ENCODE assay signal across 6 cellular contexts in the genomic region with DNA sequence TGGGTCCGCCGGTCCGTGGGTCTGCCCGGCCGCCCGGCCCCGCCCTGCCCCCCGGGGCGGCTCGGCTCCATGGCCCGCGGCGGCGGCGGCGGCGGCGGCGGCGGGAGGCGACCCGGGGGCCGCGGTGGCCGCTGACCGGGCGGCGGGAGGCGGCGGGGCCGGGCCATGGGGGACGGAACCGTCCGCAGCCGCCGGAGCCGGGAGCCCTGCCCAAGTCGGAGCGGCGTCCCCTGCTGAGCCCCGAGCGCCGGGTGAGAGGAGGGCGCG. TPM values are rescaled to one million over a fixed set of nuclear protein-coding genes. Genes with fewer than 3 reads are reported as not detected.
A peak's percentile ranks its signal among the peaks of the same experiment; 100 is the strongest.
DNase-seq lines count a peak whose midpoint lies in the region; ATAC-seq and TF ChIP-seq lines count a peak whose summit lies in the region.

No MANE protein-coding gene starts in this region.

- DNase-seq in ascending aorta (ENCODE audit: low spot score in 2 of 2) (no peak), mucosa of descending colon (peak in 1 of 3 donors; percentile 55)
- no peak for DNase-seq in activated CD4-positive, alpha-beta T cell treated with anti-CD3 and anti-CD28 coated beads for 1 hour

- no peak for TF ChIP-seq CTCF in ascending aorta (IDR thresholded peaks at IDR 0.05)
- TF ChIP-seq CTCF in mucosa of descending colon (IDR thresholded peaks at IDR 0.05) = no peak

- peak overlapping the region; percentile 84 to 100 (median 99) for H3K9ac ChIP-seq in BLaER1 treated with 17β-estradiol and CSF1 and Interleukin-3, amounts not matched to agents 10 nM and 100 nM

- H3K27me3 ChIP-seq in BLaER1 treated with 17β-estradiol and CSF1 and Interleukin-3, amounts not matched to agents 10 nM and 100 nM = no peaks in the 10 kb centered on the region
- H3K27me3 ChIP-seq in ascending aorta = no peaks in the 10 kb centered on the region

- H3K4me1 ChIP-seq in BLaER1 treated with 17β-estradiol and CSF1 and Interleukin-3, amounts not matched to agents 10 nM and 100 nM = peaks cover 49 to 78% (median 69%) of the 10 kb centered on the region in 10 experiments
- H3K4me1 ChIP-seq in ascending aorta = peaks cover 11 to 27% of the 10 kb centered on the region in 2 donors
- H3K4me1 ChIP-seq in mucosa of descending colon (ENCODE audit: low read depth) = peaks cover 48% of the 10 kb centered on the region

- H3K4me3 ChIP-seq in BLaER1 treated with 17β-estradiol and CSF1 and Interleukin-3, amounts not matched to agents 10 nM and 100 nM = peak overlapping the region; percentile 75 to 100 (median 96)
- H3K4me3 ChIP-seq in ascending aorta = peak overlapping the region; percentile 76 to 90
- H3K4me3 ChIP-seq in mucosa of descending colon = peak overlapping the region; percentile 28

- peaks cover 36 to 81% (median 65%) of the 10 kb centered on the region in 11 experiments for H4K20me1 ChIP-seq in BLaER1 treated with 17β-estradiol and CSF1 and Interleukin-3, amounts not matched to agents 10 nM and 100 nM

- ATAC-seq in mucosa of descending colon (no peak), HG03045 (IDR thresholded peaks at IDR 0.05; ENCODE audit: unreplicated experiment) (no peak), GM21423 (IDR thresholded peaks at IDR 0.05; ENCODE audit: unreplicated experiment) (no peak)

- peak overlapping the region; percentile 30 to 94 (median 87); a peak in 20 of 22 replicates for H3K27ac ChIP-seq in BLaER1 treated with 17β-estradiol and CSF1 and Interleukin-3, amounts not matched to agents 10 nM and 100 nM
- peak overlapping the region; percentile 15 to 70 for H3K27ac ChIP-seq in ascending aorta

- intact Hi-C loops in ascending aorta (cut with DNase I) (no loop called here), mucosa of descending colon (cut with DNase I, micrococcal nuclease) (no loop called here)

- no peaks in the 10 kb centered on the region for H3K9me3 ChIP-seq in BLaER1 treated with 17β-estradiol and CSF1 and Interleukin-3, amounts not matched to agents 10 nM and 100 nM (replicated peaks in 1 of 11)
- H3K9me3 ChIP-seq in ascending aorta (no peaks in the 10 kb centered on the region), mucosa of descending colon (no peaks in the 10 kb centered on the region)

- H3K36me3 ChIP-seq in BLaER1 treated with 17β-estradiol and CSF1 and Interleukin-3, amounts not matched to agents 10 nM and 100 nM = peaks cover 28 to 59% (median 49%) of the 10 kb centered on the region in 11 experiments
- peaks cover 9 to 14% of the 10 kb centered on the region in 2 donors for H3K36me3 ChIP-seq in ascending aorta
- no peaks in the 10 kb centered on the region for H3K36me3 ChIP-seq in mucosa of descending colon (ENCODE audit: low read depth)

- H3K4me2 ChIP-seq in BLaER1 treated with 17β-estradiol and CSF1 and Interleukin-3, amounts not matched to agents 10 nM and 100 nM = peak overlapping the region; percentile 89 to 100 (median 98)

RNA-seq across cellular contexts. Expression of gene B4GALT2, which starts 0.2 kb away (rescaled TPM):
- 93.2 TPM for total RNA-seq in ascending aorta
- 10 to 100 TPM; 20.0 to 33.6 (median 28.1) TPM for total RNA-seq in mucosa of descending colon

RNA-seq across cellular contexts. Expression of gene ATP6V0B, which starts 4.4 kb away (rescaled TPM):
- total RNA-seq in ascending aorta (115 TPM), mucosa of descending colon (100 to 1,000 TPM; 116 to 184 (median 158) TPM)

RNA-seq across cellular contexts. Expression of gene DPH2, which starts 9.4 kb away (rescaled TPM):
- total RNA-seq in ascending aorta = 69.3 TPM
- total RNA-seq in mucosa of descending colon = 10 to 100 TPM; 16.5 to 23.3 (median 17.9) TPM

RNA-seq across cellular contexts. Expression of gene CCDC24, which starts 12.2 kb away (rescaled TPM):
- total RNA-seq in ascending aorta (4.8 TPM), mucosa of descending colon (10 to 100 TPM; 13.4 to 19.6 (median 16.9) TPM)

RNA-seq across cellular contexts. Expression of gene IPO13, which starts 32.4 kb away (rescaled TPM):
- total RNA-seq in ascending aorta (6.2 TPM), mucosa of descending colon (10 to 100 TPM; 21.5 to 32.6 (median 22.3) TPM)

Comparison
In these comparisons a context has a peak if more than half of its experiments do, and no peak if none do; other contexts are left out.
1. H3K4me3 ChIP-seq: peak in every context shown above with its lines; median percentile 96 in BLaER1 treated with 17β-estradiol and CSF1 and Interleukin-3, amounts not matched to agents 10 nM and 100 nM; 83 in ascending aorta; 28 in mucosa of descending colon.